In the genomic region with DNA sequence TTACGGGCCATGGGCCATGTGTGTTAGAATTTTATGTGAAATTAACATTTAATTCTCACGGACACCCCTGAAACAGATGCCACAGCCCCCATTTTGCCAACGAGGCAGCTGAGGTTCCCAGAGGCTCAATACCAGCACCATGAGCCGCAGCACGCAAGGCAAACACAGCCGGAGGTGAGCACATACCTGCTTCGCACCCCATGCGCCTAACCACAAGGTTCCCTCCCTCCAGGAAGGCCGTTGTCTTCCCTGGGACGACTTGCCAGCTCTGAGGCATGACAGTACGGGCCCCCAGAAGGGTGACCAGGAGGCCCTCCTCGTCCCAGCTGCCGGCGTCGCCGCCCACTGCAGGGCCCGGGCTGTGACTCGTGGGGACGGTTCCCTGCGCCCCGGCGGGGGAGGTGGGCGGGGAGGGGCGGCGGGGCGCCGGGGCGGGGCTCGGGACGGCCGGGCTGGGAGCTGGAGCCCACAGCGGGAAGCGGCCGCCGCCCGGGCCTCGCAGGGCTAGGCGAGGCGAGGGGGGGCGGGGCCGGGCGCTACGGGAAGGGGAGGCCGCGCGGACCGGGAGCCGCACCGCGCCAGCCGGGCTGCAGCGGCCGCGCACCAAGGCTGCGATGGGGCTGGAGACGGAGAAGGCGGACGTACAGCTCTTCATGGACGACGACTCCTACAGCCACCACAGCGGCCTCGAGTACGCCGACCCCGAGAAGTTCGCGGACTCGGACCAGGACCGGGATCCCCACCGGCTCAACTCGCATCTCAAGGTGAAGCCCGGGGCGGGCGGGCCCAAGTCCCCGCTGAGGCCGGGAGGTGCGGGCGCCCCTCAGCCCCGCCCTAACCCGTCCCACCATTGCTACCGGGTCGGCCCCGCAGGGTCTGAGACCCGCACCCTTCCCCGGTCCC, we compare ENCODE assay signal across 1 cellular context.
TF ChIP-seq lines count a peak whose summit lies in the region.

Gene CAV2 (plus strand): TSS at position 571 of the 903 bp plus-strand sequence. CDS start 44 bp downstream, at position 615.

TF ChIP-seq in K562, 482 proteins besides CTCF, POLR2A, EP300 and RAD21 (continued from another document):
- TF ChIP-seq ELK1 (CRISPR knock-in tag; IDR thresholded peaks at IDR 0.05) (no peak), TEAD2 (tag; IDR thresholded peaks at IDR 0.05) (no peak), ZNF134 (CRISPR knock-in tag; conservative IDR thresholded peaks at IDR 0.05) (no peak), BCL6 (CRISPR knock-in tag; IDR thresholded peaks at IDR 0.05) (no peak), ZFPM2 (CRISPR knock-in tag; IDR thresholded peaks at IDR 0.05) (no peak), HOXB6 (CRISPR knock-in tag; IDR thresholded peaks at IDR 0.05; ENCODE audit: borderline replicate concordance) (no peak), SMAD2 (IDR thresholded peaks at IDR 0.05; ENCODE audit: low read depth, low read length) (no peak), HLTF (IDR thresholded peaks at IDR 0.05) (no peak), SNRNP70 (optimal IDR thresholded peaks at IDR 0.05; ENCODE audit: low read depth, low read length) (no peak), NFYB (IDR thresholded peaks at IDR 0.05; ENCODE audit: extremely low read depth, insufficient read length) (no peak), ZNF318 (IDR thresholded peaks at IDR 0.05; ENCODE audit: borderline replicate concordance in 1 of 2, low read depth in 1 of 2) (no peak), ZNF717 (CRISPR knock-in tag; IDR thresholded peaks at IDR 0.05) (no peak), ZNF764 (CRISPR knock-in tag; IDR thresholded peaks at IDR 0.05; ENCODE audit: low read depth) (no peak), TAF7 (tag; IDR thresholded peaks at IDR 0.05) (no peak), HCFC1 (IDR thresholded peaks at IDR 0.05; ENCODE audit: low read depth, low read length) (0 out of 2 replicates have a peak, but pooled peaks have one; percentile 5), MCM2 (IDR thresholded peaks at IDR 0.05; ENCODE audit: low read depth) (no peak), TAF1 (IDR thresholded peaks at IDR 0.05; ENCODE audit: control insufficient read depth, extremely low read depth, insufficient read depth, low read length, severe bottlenecking) (peak; percentile 32), MEF2A (IDR thresholded peaks at IDR 0.05; ENCODE audit: control insufficient read depth, low read depth, low read length) (no peak), CBX5 (IDR thresholded peaks at IDR 0.05; ENCODE audit: borderline replicate concordance, low read depth) (no peak), NR4A1 (CRISPR knock-in tag; IDR thresholded peaks at IDR 0.05) (0 out of 2 replicates have a peak, but pooled peaks have one; percentile 30), NR4A1 (tag; IDR thresholded peaks at IDR 0.05) (0 out of 2 replicates have a peak, but pooled peaks have one; percentile 31), ZNF644 (tag; IDR thresholded peaks at IDR 0.05; ENCODE audit: low read depth) (0 out of 2 replicates have a peak, but pooled peaks have one; percentile 29), ZNF347 (CRISPR knock-in tag; IDR thresholded peaks at IDR 0.05; ENCODE audit: low read depth) (no peak), THRA (IDR thresholded peaks at IDR 0.05) (no peak), HNRNPUL1 (IDR thresholded peaks at IDR 0.05; ENCODE audit: low read length) (no peak), ETV6 (IDR thresholded peaks at IDR 0.05; ENCODE audit: borderline replicate concordance in 1 of 2, low read depth in 2 of 2, low read length in 1 of 2) (no peak), ETV6 (CRISPR knock-in tag; IDR thresholded peaks at IDR 0.05; ENCODE audit: borderline replicate concordance) (no peak), L3MBTL2 (IDR thresholded peaks at IDR 0.05) (peak; percentile 94), MAFK (IDR thresholded peaks at IDR 0.05; ENCODE audit: low read length) (no peak; the same call in 1 of the 2 replicates), ZKSCAN8 (CRISPR knock-in tag; IDR thresholded peaks at IDR 0.05) (no peak), HDAC8 (tag; IDR thresholded peaks at IDR 0.05) (no peak), TBP (optimal IDR thresholded peaks at IDR 0.05; ENCODE audit: low read depth, low read length) (peak; percentile 32), PML (IDR thresholded peaks at IDR 0.05; ENCODE audit: low read length) (no peak; the same call in 1 of the 2 replicates), CHD1 (IDR thresholded peaks at IDR 0.05; ENCODE audit: low read length) (peak; percentile 90), HMG20A (CRISPR knock-in tag; conservative IDR thresholded peaks at IDR 0.05) (no peak)
- TF ChIP-seq, protein P1, sequence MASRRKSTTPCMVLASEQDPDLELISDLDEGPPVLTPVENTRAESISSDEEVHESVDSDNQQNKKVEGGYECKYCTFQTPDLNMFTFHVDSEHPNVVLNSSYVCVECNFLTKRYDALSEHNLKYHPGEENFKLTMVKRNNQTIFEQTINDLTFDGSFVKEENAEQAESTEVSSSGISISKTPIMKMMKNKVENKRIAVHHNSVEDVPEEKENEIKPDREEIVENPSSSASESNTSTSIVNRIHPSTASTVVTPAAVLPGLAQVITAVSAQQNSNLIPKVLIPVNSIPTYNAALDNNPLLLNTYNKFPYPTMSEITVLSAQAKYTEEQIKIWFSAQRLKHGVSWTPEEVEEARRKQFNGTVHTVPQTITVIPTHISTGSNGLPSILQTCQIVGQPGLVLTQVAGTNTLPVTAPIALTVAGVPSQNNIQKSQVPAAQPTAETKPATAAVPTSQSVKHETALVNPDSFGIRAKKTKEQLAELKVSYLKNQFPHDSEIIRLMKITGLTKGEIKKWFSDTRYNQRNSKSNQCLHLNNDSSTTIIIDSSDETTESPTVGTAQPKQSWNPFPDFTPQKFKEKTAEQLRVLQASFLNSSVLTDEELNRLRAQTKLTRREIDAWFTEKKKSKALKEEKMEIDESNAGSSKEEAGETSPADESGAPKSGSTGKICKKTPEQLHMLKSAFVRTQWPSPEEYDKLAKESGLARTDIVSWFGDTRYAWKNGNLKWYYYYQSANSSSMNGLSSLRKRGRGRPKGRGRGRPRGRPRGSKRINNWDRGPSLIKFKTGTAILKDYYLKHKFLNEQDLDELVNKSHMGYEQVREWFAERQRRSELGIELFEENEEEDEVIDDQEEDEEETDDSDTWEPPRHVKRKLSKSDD (conservative IDR thresholded peaks at IDR 0.05; ENCODE audit: low read length), result no peak
- TF ChIP-seq, protein P2, sequence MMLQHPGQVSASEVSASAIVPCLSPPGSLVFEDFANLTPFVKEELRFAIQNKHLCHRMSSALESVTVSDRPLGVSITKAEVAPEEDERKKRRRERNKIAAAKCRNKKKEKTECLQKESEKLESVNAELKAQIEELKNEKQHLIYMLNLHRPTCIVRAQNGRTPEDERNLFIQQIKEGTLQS (IDR thresholded peaks at IDR 0.05), result no peak
- TF ChIP-seq, protein P2 (CRISPR knock-in tag; conservative IDR thresholded peaks at IDR 0.05), result peak; percentile 46; the same call in 1 of the 2 replicates
- TF ChIP-seq, protein P3, sequence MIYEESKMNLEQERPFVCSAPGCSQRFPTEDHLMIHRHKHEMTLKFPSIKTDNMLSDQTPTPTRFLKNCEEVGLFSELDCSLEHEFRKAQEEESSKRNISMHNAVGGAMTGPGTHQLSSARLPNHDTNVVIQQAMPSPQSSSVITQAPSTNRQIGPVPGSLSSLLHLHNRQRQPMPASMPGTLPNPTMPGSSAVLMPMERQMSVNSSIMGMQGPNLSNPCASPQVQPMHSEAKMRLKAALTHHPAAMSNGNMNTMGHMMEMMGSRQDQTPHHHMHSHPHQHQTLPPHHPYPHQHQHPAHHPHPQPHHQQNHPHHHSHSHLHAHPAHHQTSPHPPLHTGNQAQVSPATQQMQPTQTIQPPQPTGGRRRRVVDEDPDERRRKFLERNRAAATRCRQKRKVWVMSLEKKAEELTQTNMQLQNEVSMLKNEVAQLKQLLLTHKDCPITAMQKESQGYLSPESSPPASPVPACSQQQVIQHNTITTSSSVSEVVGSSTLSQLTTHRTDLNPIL (CRISPR knock-in tag; IDR thresholded peaks at IDR 0.05), result no peak
- TF ChIP-seq, protein P4, sequence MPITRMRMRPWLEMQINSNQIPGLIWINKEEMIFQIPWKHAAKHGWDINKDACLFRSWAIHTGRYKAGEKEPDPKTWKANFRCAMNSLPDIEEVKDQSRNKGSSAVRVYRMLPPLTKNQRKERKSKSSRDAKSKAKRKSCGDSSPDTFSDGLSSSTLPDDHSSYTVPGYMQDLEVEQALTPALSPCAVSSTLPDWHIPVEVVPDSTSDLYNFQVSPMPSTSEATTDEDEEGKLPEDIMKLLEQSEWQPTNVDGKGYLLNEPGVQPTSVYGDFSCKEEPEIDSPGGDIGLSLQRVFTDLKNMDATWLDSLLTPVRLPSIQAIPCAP (CRISPR knock-in tag; IDR thresholded peaks at IDR 0.05; ENCODE audit: borderline replicate concordance), result no peak
